ENCODE assay signal across 9 cellular contexts in the genomic region with DNA sequence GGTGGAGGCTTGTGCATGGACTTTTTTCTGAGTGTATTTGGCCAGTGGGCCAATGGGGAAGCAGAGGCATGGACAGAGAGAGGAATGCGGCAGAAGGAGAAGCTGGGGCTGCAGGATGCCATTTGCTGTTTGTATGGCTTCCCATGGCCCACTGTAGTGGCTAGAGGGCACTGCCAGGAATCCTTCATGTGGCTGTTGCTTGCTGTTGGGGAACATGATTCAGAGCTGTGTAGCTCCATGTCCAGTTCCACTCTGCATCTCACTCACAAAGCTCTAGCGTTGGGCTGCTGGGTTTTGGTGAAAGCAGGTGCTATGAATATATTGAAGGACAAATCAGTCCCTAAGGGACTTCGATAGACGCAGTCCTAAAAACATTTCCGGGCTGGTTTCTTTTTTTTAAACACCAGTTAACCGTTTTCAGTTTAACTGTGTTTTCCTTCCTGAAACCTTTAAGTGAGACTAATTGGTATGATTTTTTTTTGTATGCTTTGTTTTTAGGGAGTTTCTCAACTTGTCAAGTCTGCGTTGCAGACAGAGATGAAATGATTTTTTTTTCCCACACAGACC. TPM values are rescaled to one million over a fixed set of nuclear protein-coding genes. Genes with fewer than 3 reads are reported as not detected.
DNase-seq lines count a peak whose midpoint lies in the region; ATAC-seq and TF ChIP-seq lines count a peak whose summit lies in the region.
"Had no signal": no experiment of that assay in that cellular context is flagged by ENCODE, and none has a peak within 500 bp of the region (broad histone marks: within the 10 kb centered on the region; RNA-seq: fewer than 3 reads in every experiment).

No MANE protein-coding gene starts in this region.

- peaks cover 97% of the 10 kb centered on the region for H3K4me1 ChIP-seq in CD8-positive, alpha-beta memory T cell (ENCODE audit: insufficient read depth, low read length)
- peaks cover 78% of the 10 kb centered on the region for H3K4me1 ChIP-seq in Loucy (ENCODE audit: insufficient read depth, low read length, poor library complexity, severe bottlenecking)
- H3K4me1 ChIP-seq in hepatocyte (ENCODE audit: insufficient read depth) = peaks cover 17% of the 10 kb centered on the region

- CTCF ChIA-PET in CD8-positive, alpha-beta memory T cell (lab: Charles Lee) = interaction anchor here (0.7 to 1.7 kb wide), 25 partner anchors 10 to 127 kb away, joined by 3 to 28 read pairs (median 5); a partner anchor contains a TSS

- H3K9ac ChIP-seq in Loucy (ENCODE audit: low read depth, low read length, poor library complexity, severe bottlenecking) = peak overlapping the region; percentile 100

- peak overlapping the region; percentile 84 to 99 (median 98) for H3K27ac Mint-ChIP-seq in CD8-positive, alpha-beta memory T cell
- H3K27ac Mint-ChIP-seq in stimulated activated effector memory CD8-positive, alpha-beta T cell treated with anti-CD3 and anti-CD28 coated beads, Interleukin-12 subunit alpha, Interleukin-12 subunit beta, amount 100 ng/mL, for 72 hours = peak overlapping the region; percentile 99

- peak overlapping the region; percentile 45 for H3K4me3 ChIP-seq in CD8-positive, alpha-beta memory T cell (ENCODE audit: low read length)
- H3K4me3 ChIP-seq in Loucy (ENCODE audit: low read length, poor library complexity, severe bottlenecking) = peak overlapping the region; percentile 75
- peak overlapping the region in 9 of 59 donors; percentile 0 to 42 (median 11) for H3K4me3 ChIP-seq in dorsolateral prefrontal cortex
- H3K4me3 ChIP-seq in hepatocyte = no peak overlapping the region
- H3K4me3 ChIP-seq: body of pancreas had no signal

- H3K36me3 Mint-ChIP-seq in CD8-positive, alpha-beta memory T cell = peaks cover 9 to 68% (median 22%) of the 10 kb centered on the region in 3 donors
- peaks cover 46% of the 10 kb centered on the region for H3K36me3 Mint-ChIP-seq in stimulated activated effector memory CD8-positive, alpha-beta T cell treated with anti-CD3 and anti-CD28 coated beads, Interleukin-12 subunit alpha, Interleukin-12 subunit beta, amount 100 ng/mL, for 72 hours

- peak in 2 of 5 donors; percentile 39 to 43 for DNase-seq in CD8-positive, alpha-beta memory T cell
- DNase-seq in dorsolateral prefrontal cortex (no peak), hepatocyte (ENCODE audit: low spot score) (no peak), inferior parietal cortex (ENCODE audit: extremely low spot score) (no peak), DMS153 treated with DMSO at 0.1 percent for 48 hours (lab: John Stamatoyannopoulos, UW; ENCODE audit: unreplicated experiment) (no peak)
- DNase-seq in stimulated activated effector memory CD8-positive, alpha-beta T cell treated with anti-CD3 and anti-CD28 coated beads, Interleukin-12 subunit alpha, Interleukin-12 subunit beta, amount 100 ng/mL, for 72 hours (ENCODE audit: low spot score in 2 of 2) = no peak

- H3K27me3 ChIP-seq in CD8-positive, alpha-beta memory T cell (ENCODE audit: insufficient read depth, low read length, poor library complexity, severe bottlenecking) = no peaks in the 10 kb centered on the region
- H3K27me3 ChIP-seq in Loucy (ENCODE audit: insufficient read depth, low read length, poor library complexity, severe bottlenecking) (no peaks in the 10 kb centered on the region), dorsolateral prefrontal cortex (no peaks in the 10 kb centered on the region), hepatocyte (no peaks in the 10 kb centered on the region)
- H3K27me3 ChIP-seq: body of pancreas had no signal

- peaks cover 11% of the 10 kb centered on the region for H3F3A ChIP-seq in Loucy (ENCODE audit: low read depth)

- H3K9me2 ChIP-seq in Loucy (replicated peaks; ENCODE audit: low read depth, low read length) = no peaks in the 10 kb centered on the region
- H3K9me2 ChIP-seq in hepatocyte (replicated peaks; ENCODE audit: insufficient read depth) = no peaks in the 10 kb centered on the region

- H3K4me2 ChIP-seq in Loucy (ENCODE audit: low read depth, low read length, poor library complexity, severe bottlenecking) (peak overlapping the region; percentile 98), hepatocyte (no peak overlapping the region)

- TF ChIP-seq CTCF in Loucy (conservative IDR thresholded peaks at IDR 0.05; ENCODE audit: low read length) = no peak
- TF ChIP-seq CTCF in dorsolateral prefrontal cortex (IDR thresholded peaks at IDR 0.05 in 54 of 56, conservative IDR thresholded peaks at IDR 0.05 in 2 of 56; ENCODE audit: low read depth in 1 of 56, partially characterized antibody in 56 of 56) = no peak
- TF ChIP-seq CTCF in hepatocyte (IDR thresholded peaks at IDR 0.05; ENCODE audit: poor library complexity) = no peak

- H2AFZ ChIP-seq in Loucy (ENCODE audit: low read length) = no peak overlapping the region
- H2AFZ ChIP-seq in hepatocyte = no peak overlapping the region

- intact Hi-C loops in dorsolateral prefrontal cortex (cut with DNase I) = no loop called here

- H4K20me1 ChIP-seq in Loucy (ENCODE audit: insufficient read depth, low read length, poor library complexity, severe bottlenecking) (no peaks in the 10 kb centered on the region), hepatocyte (ENCODE audit: insufficient read depth, poor library complexity, severe bottlenecking) (no peaks in the 10 kb centered on the region)

- peaks cover 11% of the 10 kb centered on the region for H3K36me3 ChIP-seq in CD8-positive, alpha-beta memory T cell (ENCODE audit: insufficient read depth, low read length)
- H3K36me3 ChIP-seq in Loucy (ENCODE audit: insufficient read depth, low read length) = no peaks in the 10 kb centered on the region
- H3K36me3 ChIP-seq in hepatocyte (replicated peaks; ENCODE audit: insufficient read depth, low read depth) = no peaks in the 10 kb centered on the region

- peak overlapping the region; percentile 12 for H3K27ac ChIP-seq in CD8-positive, alpha-beta memory T cell (ENCODE audit: low read depth, low read length)
- H3K27ac ChIP-seq in dorsolateral prefrontal cortex = peak overlapping the region in 51 of 59 donors; percentile 3 to 83 (median 65)
- no peak overlapping the region for H3K27ac ChIP-seq in hepatocyte

- H3K9me3 Mint-ChIP-seq in CD8-positive, alpha-beta memory T cell = no peaks in the 10 kb centered on the region
- no peaks in the 10 kb centered on the region for H3K9me3 Mint-ChIP-seq in stimulated activated effector memory CD8-positive, alpha-beta T cell treated with anti-CD3 and anti-CD28 coated beads, Interleukin-12 subunit alpha, Interleukin-12 subunit beta, amount 100 ng/mL, for 72 hours

- no peaks in the 10 kb centered on the region for H3K27me3 Mint-ChIP-seq in CD8-positive, alpha-beta memory T cell

- H3K9me3 ChIP-seq in CD8-positive, alpha-beta memory T cell (ENCODE audit: low read length) = no peaks in the 10 kb centered on the region
- H3K9me3 ChIP-seq in Loucy (ENCODE audit: insufficient read depth, low read depth, low read length) (no peaks in the 10 kb centered on the region), hepatocyte (ENCODE audit: low read depth) (no peaks in the 10 kb centered on the region)
- H3K9me3 ChIP-seq: body of pancreas had no signal

- peak overlapping the region; percentile 76 to 91 (median 78) for H3K4me3 Mint-ChIP-seq in CD8-positive, alpha-beta memory T cell
- H3K4me3 Mint-ChIP-seq in stimulated activated effector memory CD8-positive, alpha-beta T cell treated with anti-CD3 and anti-CD28 coated beads, Interleukin-12 subunit alpha, Interleukin-12 subunit beta, amount 100 ng/mL, for 72 hours = peak overlapping the region; percentile 78

- ATAC-seq in GM19468 (IDR thresholded peaks at IDR 0.05; ENCODE audit: extremely low read depth, unreplicated experiment) = peak; percentile 41
- peak; percentile 12 for ATAC-seq in stimulated activated effector memory CD8-positive, alpha-beta T cell treated with anti-CD3 and anti-CD28 coated beads, Interleukin-12 subunit alpha, Interleukin-12 subunit beta, amount 100 ng/mL, for 72 hours
- ATAC-seq: body of pancreas had no signal

- peaks cover 73% of the 10 kb centered on the region for H3K79me2 ChIP-seq in Loucy (ENCODE audit: insufficient read depth, low read length)
- H3K79me2 ChIP-seq in hepatocyte = peaks cover 4% of the 10 kb centered on the region

- WGBS in hepatocyte (ENCODE audit: low lambda C conversion rate, missing lambda C conversion rate) = 88% methylated on average over 7 of the region's 7 CpGs

- peaks cover 91 to 98% (median 97%) of the 10 kb centered on the region in 3 donors for H3K4me1 Mint-ChIP-seq in CD8-positive, alpha-beta memory T cell
- H3K4me1 Mint-ChIP-seq in stimulated activated effector memory CD8-positive, alpha-beta T cell treated with anti-CD3 and anti-CD28 coated beads, Interleukin-12 subunit alpha, Interleukin-12 subunit beta, amount 100 ng/mL, for 72 hours = peaks cover 95% of the 10 kb centered on the region

- POLR2A ChIA-PET in CD8-positive, alpha-beta memory T cell (lab: Charles Lee) = interaction anchor here (0.6 to 1.7 kb wide), 15 partner anchors 11 to 80 kb away, joined by 3 to 22 read pairs (median 5); a partner anchor contains a TSS

RNA-seq across cellular contexts. Expression of a gene that starts 51.3 kb away (rescaled TPM):
- total RNA-seq in CD8-positive, alpha-beta memory T cell = 1 to 10 TPM; 5.2 to 5.9 TPM
- polyA plus RNA-seq in CD8-positive, alpha-beta memory T cell = 2.5 TPM
- total RNA-seq in dorsolateral prefrontal cortex (10 to 100 TPM in 109 of 120 experiments, 1 to 10 TPM in 11; 8.0 to 25.9 (median 13.9) TPM), hepatocyte (16.3 and 20.8 TPM in 2 replicates)
- polyA plus RNA-seq in hepatocyte = 14.7 and 18.6 TPM in 2 replicates
